In genomic region chr5:140570488-140570887, GRCh38 we compare ENCODE assay signal across 15 cellular contexts. TPM values are rescaled to one million over a fixed set of nuclear protein-coding genes. Genes with fewer than 3 reads are reported as not detected.
DNase-seq lines count a peak whose midpoint lies in the region; ATAC-seq, FAIRE-seq and TF ChIP-seq lines count a peak whose summit lies in the region.
"Had no signal": no experiment of that assay in that cellular context is flagged by ENCODE, and none has a peak within 500 bp of the region (broad histone marks: within the 10 kb centered on the region; RNA-seq: fewer than 3 reads in every experiment).

No MANE protein-coding gene starts in this region.

- H3K27ac Mint-ChIP-seq in activated naive CD8-positive, alpha-beta T cell: peak overlapping the region; percentile 95
- no peak overlapping the region for H3K27ac Mint-ChIP-seq in activated naive CD8-positive, alpha-beta T cell treated with anti-CD3 and anti-CD28 coated beads, Interleukin-2, amount 50 U/mL, for 24 hours
- H3K27ac Mint-ChIP-seq in activated CD4-positive, alpha-beta memory T cell treated with anti-CD3 and anti-CD28 coated beads for 36 hours: peak overlapping the region; percentile 91
- H3K27ac Mint-ChIP-seq in chondrocyte (ENCODE audit: unreplicated experiment): no peak overlapping the region

- no peak for TF ChIP-seq POLR2A in HepG2 (IDR thresholded peaks at IDR 0.05; ENCODE audit: insufficient read depth in 1 of 2, low read depth in 2 of 2, low read length in 2 of 2)

- ATAC-seq in activated naive CD8-positive, alpha-beta T cell treated with anti-CD3 and anti-CD28 coated beads, Interleukin-2, amount 50 U/mL, for 24 hours: no peak
- ATAC-seq in HepG2 (no peak), HG02884 (IDR thresholded peaks at IDR 0.05; ENCODE audit: unreplicated experiment) (no peak)

- TF ChIP-seq CTCF in HepG2 (CRISPR knock-in tag; IDR thresholded peaks at IDR 0.05) (no peak), chondrocyte (IDR thresholded peaks at IDR 0.05) (no peak)

- H3K9me3 ChIP-seq in HepG2 (ENCODE audit: low read length) (no peaks in the 10 kb centered on the region), stomach smooth muscle (ENCODE audit: control insufficient read depth in 2 of 2, low read length in 2 of 2) (no peaks in the 10 kb centered on the region)

- CTCF ChIA-PET in activated CD4-positive, alpha-beta memory T cell treated with anti-CD3 and anti-CD28 coated beads for 36 hours (lab: Charles Lee): interaction anchor here (0.5 to 2.3 kb wide), 4 partner anchors 23 to 149 kb away, joined by 3 to 7 read pairs (median 4); partner anchors contain the start of genes EIF4EBP3, IK and NDUFA2
- CTCF ChIA-PET in HepG2 (lab: Yijun Ruan, JAX; ENCODE audit: low intra/inter-chr PET ratio, low total read pairs): no interaction called here

- H3K27ac ChIP-seq in HepG2 (ENCODE audit: extremely low read length, insufficient read depth, low read length): no peak overlapping the region
- peak overlapping the region; percentile 37 for H3K27ac ChIP-seq in stomach smooth muscle (ENCODE audit: low read length)

- no peak overlapping the region for H3K4me2 ChIP-seq in HepG2 (ENCODE audit: low read depth, low read length)

- no peaks in the 10 kb centered on the region for H3K27me3 Mint-ChIP-seq in activated naive CD8-positive, alpha-beta T cell
- no peaks in the 10 kb centered on the region for H3K27me3 Mint-ChIP-seq in activated naive CD8-positive, alpha-beta T cell treated with anti-CD3 and anti-CD28 coated beads, Interleukin-2, amount 50 U/mL, for 24 hours
- no peaks in the 10 kb centered on the region for H3K27me3 Mint-ChIP-seq in activated CD4-positive, alpha-beta memory T cell treated with anti-CD3 and anti-CD28 coated beads for 36 hours
- H3K27me3 Mint-ChIP-seq in chondrocyte (ENCODE audit: low read depth): no peaks in the 10 kb centered on the region
- H3K27me3 Mint-ChIP-seq: memory B cell; stimulated activated naive CD8-positive, alpha-beta T cell treated with anti-CD3 and anti-CD28 coated beads, Interleukin-15, Interleukin-2, amounts not matched to agents 100 ng/mL and 50 ng/mL, for 24 hours had no signal

- H3K36me3 Mint-ChIP-seq in activated naive CD8-positive, alpha-beta T cell: peaks cover 5% of the 10 kb centered on the region
- H3K36me3 Mint-ChIP-seq in activated naive CD8-positive, alpha-beta T cell treated with anti-CD3 and anti-CD28 coated beads, Interleukin-2, amount 50 U/mL, for 24 hours (ENCODE audit: low read depth): peaks cover 20% of the 10 kb centered on the region
- peaks cover 20% of the 10 kb centered on the region for H3K36me3 Mint-ChIP-seq in activated CD4-positive, alpha-beta memory T cell treated with anti-CD3 and anti-CD28 coated beads for 36 hours
- peaks cover 10% of the 10 kb centered on the region for H3K36me3 Mint-ChIP-seq in chondrocyte (ENCODE audit: low read depth)

- intact Hi-C loops in activated CD4-positive, alpha-beta memory T cell treated with anti-CD3 and anti-CD28 coated beads for 36 hours (cut with micrococcal nuclease): no loop called here
- intact Hi-C loops in HepG2 (cut with micrococcal nuclease; ENCODE audit: unreplicated experiment): no loop called here

- no peaks in the 10 kb centered on the region for H4K20me1 ChIP-seq in HepG2 (ENCODE audit: insufficient read depth, low read length)

- peaks cover 44% of the 10 kb centered on the region for H3K4me1 Mint-ChIP-seq in activated naive CD8-positive, alpha-beta T cell (ENCODE audit: low read depth)
- peaks cover 34% of the 10 kb centered on the region for H3K4me1 Mint-ChIP-seq in activated naive CD8-positive, alpha-beta T cell treated with anti-CD3 and anti-CD28 coated beads, Interleukin-2, amount 50 U/mL, for 24 hours
- peaks cover 47% of the 10 kb centered on the region for H3K4me1 Mint-ChIP-seq in activated CD4-positive, alpha-beta memory T cell treated with anti-CD3 and anti-CD28 coated beads for 36 hours (ENCODE audit: low read depth)
- peaks cover 28% of the 10 kb centered on the region for H3K4me1 Mint-ChIP-seq in chondrocyte (ENCODE audit: low read depth)

- in situ Hi-C loops in HepG2 (cut with HindIII; ENCODE audit: extremely low pct_ligation_motif_present, low pct_unique_long_range_greater_than_20kb): no loop called here

- no peak for FAIRE-seq in HepG2 (lab: Jason Lieb, UNC)
- FAIRE-seq in HTR-8/SVneo (lab: Jason Lieb, UNC): no peak

- H3K4me3 Mint-ChIP-seq in activated naive CD8-positive, alpha-beta T cell: peak overlapping the region; percentile 28
- H3K4me3 Mint-ChIP-seq in activated naive CD8-positive, alpha-beta T cell treated with anti-CD3 and anti-CD28 coated beads, Interleukin-2, amount 50 U/mL, for 24 hours: no peak overlapping the region
- H3K4me3 Mint-ChIP-seq in activated CD4-positive, alpha-beta memory T cell treated with anti-CD3 and anti-CD28 coated beads for 36 hours: no peak overlapping the region
- H3K4me3 Mint-ChIP-seq in chondrocyte (ENCODE audit: unreplicated experiment): no peak overlapping the region
- H3K4me3 Mint-ChIP-seq: memory B cell; stimulated activated naive CD8-positive, alpha-beta T cell treated with anti-CD3 and anti-CD28 coated beads, Interleukin-15, Interleukin-2, amounts not matched to agents 100 ng/mL and 50 ng/mL, for 24 hours had no signal

- 23% methylated on average over 1 of the region's 1 CpG for WGBS in HepG2 (ENCODE audit: low lambda C conversion rate)

- no peak for TF ChIP-seq RAD21 in HepG2 (CRISPR knock-in tag; IDR thresholded peaks at IDR 0.05)

- BruUV-seq in HepG2 (replicated peaks; lab: Mats Ljungman, UMichigan): no TSS peak

- no peak for DNase-seq in activated naive CD8-positive, alpha-beta T cell treated with anti-CD3 and anti-CD28 coated beads, Interleukin-2, amount 50 U/mL, for 24 hours
- no peak for DNase-seq in activated CD4-positive, alpha-beta memory T cell treated with anti-CD3 and anti-CD28 coated beads for 36 hours
- DNase-seq in HepG2 (ENCODE audit: low spot score) (no peak), chondrocyte (ENCODE audit: low spot score) (no peak), HTR-8/SVneo (ENCODE audit: insufficient read length, low spot score) (no peak)
- DNase-seq: DMS79 treated with DMSO at 0.1 percent for 48 hours, HCEC 1CT, IMR-90, NCI-H2171 treated with DMSO at 0.1 percent for 48 hours had no signal

- H3K9ac ChIP-seq in HepG2 (ENCODE audit: insufficient read depth, low read depth, low read length): no peak overlapping the region
- H3K9ac ChIP-seq in stomach smooth muscle (ENCODE audit: low read length in 2 of 2): no peak overlapping the region

- H3K4me1 ChIP-seq in HepG2 (ENCODE audit: insufficient read depth, low read length) (peaks cover 34% of the 10 kb centered on the region), stomach smooth muscle (ENCODE audit: control insufficient read depth, insufficient read depth, low read length) (peaks cover 44% of the 10 kb centered on the region)

- no peak for TF ChIP-seq EP300 in HepG2 (IDR thresholded peaks at IDR 0.05; ENCODE audit: low read depth in 2 of 2, low read length in 2 of 2)
- TF ChIP-seq EP300 in HepG2 (CRISPR knock-in tag; IDR thresholded peaks at IDR 0.05; ENCODE audit: borderline replicate concordance): no peak

- H3K79me2 ChIP-seq in HepG2 (ENCODE audit: insufficient read depth, low read length): no peaks in the 10 kb centered on the region

- no peak overlapping the region for H2AFZ ChIP-seq in HepG2 (ENCODE audit: low read length)

- POLR2A ChIA-PET in activated CD4-positive, alpha-beta memory T cell treated with anti-CD3 and anti-CD28 coated beads for 36 hours (lab: Charles Lee): interaction anchor here (0.8 kb wide), 1 partner anchor 23 kb away, joined by 3 read pairs; the partner anchor contains the start of gene EIF4EBP3
- POLR2A ChIA-PET in HepG2 (lab: Yijun Ruan, JAX): no interaction called here

- no peak overlapping the region for H3K4me3 ChIP-seq in HepG2 (replicated peaks in 1 of 3; ENCODE audit: insufficient read depth in 1 of 3, low read depth in 2 of 3, low read length in 3 of 3)
- no peak overlapping the region for H3K4me3 ChIP-seq in stomach smooth muscle (ENCODE audit: low read length in 2 of 2)
- H3K4me3 ChIP-seq: coronary artery had no signal

- H3K36me3 ChIP-seq in HepG2 (replicated peaks in 1 of 2; ENCODE audit: control insufficient read depth in 1 of 2, insufficient read depth in 2 of 2, low read length in 2 of 2) (no peaks in the 10 kb centered on the region), stomach smooth muscle (ENCODE audit: control insufficient read depth in 2 of 2, insufficient read depth in 2 of 2, low read length in 2 of 2) (peaks cover 23 to 28% of the 10 kb centered on the region in 2 donors)

- no peaks in the 10 kb centered on the region for H3K9me3 Mint-ChIP-seq in activated naive CD8-positive, alpha-beta T cell (ENCODE audit: low read depth)
- no peaks in the 10 kb centered on the region for H3K9me3 Mint-ChIP-seq in activated naive CD8-positive, alpha-beta T cell treated with anti-CD3 and anti-CD28 coated beads, Interleukin-2, amount 50 U/mL, for 24 hours
- H3K9me3 Mint-ChIP-seq in activated CD4-positive, alpha-beta memory T cell treated with anti-CD3 and anti-CD28 coated beads for 36 hours: no peaks in the 10 kb centered on the region
- no peaks in the 10 kb centered on the region for H3K9me3 Mint-ChIP-seq in chondrocyte (ENCODE audit: low read depth)
- H3K9me3 Mint-ChIP-seq: memory B cell; stimulated activated naive CD8-positive, alpha-beta T cell treated with anti-CD3 and anti-CD28 coated beads, Interleukin-15, Interleukin-2, amounts not matched to agents 100 ng/mL and 50 ng/mL, for 24 hours had no signal

- H3K27me3 ChIP-seq in HepG2 (ENCODE audit: control insufficient read depth in 1 of 2, insufficient read depth in 2 of 2, low read length in 2 of 2) (no peaks in the 10 kb centered on the region), stomach smooth muscle (ENCODE audit: control insufficient read depth in 1 of 2, insufficient read depth in 2 of 2, low read length in 2 of 2) (no peaks in the 10 kb centered on the region)

RNA-seq across cellular contexts. Expression of gene SLC35A4, which starts 5.9 kb away (rescaled TPM):
- total RNA-seq in activated CD4-positive, alpha-beta memory T cell treated with anti-CD3 and anti-CD28 coated beads for 36 hours: 10 to 100 TPM; 68.7 to 69.7 TPM
- 0.71 and 0.95 TPM in 2 replicates for total RNA-seq in HepG2 (2016; rRNA removed; fragmentation: Illumina TruSeq; extraction: Trizol)
- 0.18 and 0.20 TPM in 2 replicates for total RNA-seq in HepG2 (2016; cell fraction: cytosol; rRNA removed; fragmentation: Illumina TruSeq; extraction: Trizol; ENCODE audit: low read depth)
- total RNA-seq in HepG2 (2016; cell fraction: insoluble cytoplasmic fraction; rRNA removed; fragmentation: Illumina TruSeq; extraction: Trizol): 0.55 and 1.4 TPM in 2 replicates
- 1.3 TPM in 2 replicates for total RNA-seq in HepG2 (2016; cell fraction: membrane; rRNA removed; fragmentation: Illumina TruSeq; extraction: Trizol)
- 0.50 and 1.2 TPM in 2 replicates for total RNA-seq in HepG2 (2016; cell fraction: nucleus; rRNA removed; fragmentation: Illumina TruSeq; extraction: Trizol)
- 4.0 and 5.0 TPM in 2 replicates for polyA plus RNA-seq in HepG2 (2011; rRNA removed)
- 2.0 and 2.4 TPM in 2 replicates for polyA plus RNA-seq in HepG2 (2011; cell fraction: cytosol; rRNA removed)
- 1.8 and 2.8 TPM in 2 replicates for polyA plus RNA-seq in HepG2 (2011; cell fraction: nucleus; rRNA removed)
- polyA plus RNA-seq in HepG2 (2012): 1.7 and 2.1 TPM in 2 replicates
- polyA plus RNA-seq in HepG2 (2016; cell fraction: cytosol; fragmentation: Illumina TruSeq; extraction: Trizol; ENCODE audit: low read depth): 0.37 and 0.50 TPM in 2 replicates
- polyA plus RNA-seq in HepG2 (2016; cell fraction: insoluble cytoplasmic fraction; fragmentation: Illumina TruSeq; extraction: Trizol; ENCODE audit: low read depth): 1.2 and 1.3 TPM in 2 replicates
- 1.8 TPM in 2 replicates for polyA plus RNA-seq in HepG2 (2016; cell fraction: membrane; fragmentation: Illumina TruSeq; extraction: Trizol; ENCODE audit: low read depth)
- 1.0 and 1.4 TPM in 2 replicates for polyA plus RNA-seq in HepG2 (2016; cell fraction: nucleus; fragmentation: Illumina TruSeq; extraction: Trizol; ENCODE audit: insufficient read depth, low read depth)
- 4.2 and 169 TPM in 2 replicates for polyA minus RNA-seq in HepG2 (2011; rRNA and poly(A)+ RNA removed; ENCODE audit: low replicate concordance)
- 0.79 TPM in 2 replicates for polyA minus RNA-seq in HepG2 (2011; cell fraction: cytosol; rRNA and poly(A)+ RNA removed)
- 1.0 and 1.5 TPM in 2 replicates for polyA minus RNA-seq in HepG2 (2011; cell fraction: nucleus; rRNA and poly(A)+ RNA removed)
- total RNA-seq in chondrocyte: 74.3 to 99.4 TPM (median 79.2 TPM) in 3 replicates

RNA-seq across cellular contexts. Expression of gene APBB3, which starts 6.1 kb away (rescaled TPM):
- 10 to 100 TPM; 16.3 to 16.8 TPM for total RNA-seq in activated CD4-positive, alpha-beta memory T cell treated with anti-CD3 and anti-CD28 coated beads for 36 hours
- total RNA-seq in HepG2 (2016; rRNA removed; fragmentation: Illumina TruSeq; extraction: Trizol): 0.22 and 0.38 TPM in 2 replicates
- not detected in 2 replicates for total RNA-seq in HepG2 (2016; cell fraction: cytosol; rRNA removed; fragmentation: Illumina TruSeq; extraction: Trizol; ENCODE audit: low read depth)
- 0.24 TPM in 1 of 2 replicates, not detected in the other for total RNA-seq in HepG2 (2016; cell fraction: insoluble cytoplasmic fraction; rRNA removed; fragmentation: Illumina TruSeq; extraction: Trizol)
- not detected in 2 replicates for total RNA-seq in HepG2 (2016; cell fraction: membrane; rRNA removed; fragmentation: Illumina TruSeq; extraction: Trizol)
- 0.43 and 0.78 TPM in 2 replicates for total RNA-seq in HepG2 (2016; cell fraction: nucleus; rRNA removed; fragmentation: Illumina TruSeq; extraction: Trizol)
- polyA plus RNA-seq in HepG2 (2011; rRNA removed): 0.78 and 1.4 TPM in 2 replicates
- 0.17 and 0.21 TPM in 2 replicates for polyA plus RNA-seq in HepG2 (2011; cell fraction: cytosol; rRNA removed)
- polyA plus RNA-seq in HepG2 (2011; cell fraction: nucleus; rRNA removed): 9.0 and 9.1 TPM in 2 replicates
- polyA plus RNA-seq in HepG2 (2012): 0.38 and 0.51 TPM in 2 replicates
- polyA plus RNA-seq in HepG2 (2016; cell fraction: cytosol; fragmentation: Illumina TruSeq; extraction: Trizol; ENCODE audit: low read depth): not detected in 2 replicates
- polyA plus RNA-seq in HepG2 (2016; cell fraction: insoluble cytoplasmic fraction; fragmentation: Illumina TruSeq; extraction: Trizol; ENCODE audit: low read depth): not detected in 2 replicates
- polyA plus RNA-seq in HepG2 (2016; cell fraction: membrane; fragmentation: Illumina TruSeq; extraction: Trizol; ENCODE audit: low read depth): not detected in 2 replicates
- polyA plus RNA-seq in HepG2 (2016; cell fraction: nucleus; fragmentation: Illumina TruSeq; extraction: Trizol; ENCODE audit: insufficient read depth, low read depth): 1.9 and 2.0 TPM in 2 replicates
- 0.68 and 26.5 TPM in 2 replicates for polyA minus RNA-seq in HepG2 (2011; rRNA and poly(A)+ RNA removed; ENCODE audit: low replicate concordance)
- 0.70 TPM in 1 of 2 replicates, not detected in the other for polyA minus RNA-seq in HepG2 (2011; cell fraction: cytosol; rRNA and poly(A)+ RNA removed)
- 1.3 and 3.2 TPM in 2 replicates for polyA minus RNA-seq in HepG2 (2011; cell fraction: nucleus; rRNA and poly(A)+ RNA removed)
- 39.0 to 47.0 TPM (median 42.3 TPM) in 3 replicates for total RNA-seq in chondrocyte

RNA-seq across cellular contexts. Expression of gene SRA1, which starts 13.2 kb away (rescaled TPM):
- total RNA-seq in activated CD4-positive, alpha-beta memory T cell treated with anti-CD3 and anti-CD28 coated beads for 36 hours: 10 to 100 TPM; 46.0 to 46.7 TPM
- total RNA-seq in HepG2 (2016; rRNA removed; fragmentation: Illumina TruSeq; extraction: Trizol) (32.8 and 38.1 TPM in 2 replicates), chondrocyte (46.5 to 50.4 TPM (median 50.3 TPM) in 3 replicates)
- 39.0 and 47.9 TPM in 2 replicates for total RNA-seq in HepG2 (2016; cell fraction: cytosol; rRNA removed; fragmentation: Illumina TruSeq; extraction: Trizol; ENCODE audit: low read depth)
- 31.9 and 32.7 TPM in 2 replicates for total RNA-seq in HepG2 (2016; cell fraction: insoluble cytoplasmic fraction; rRNA removed; fragmentation: Illumina TruSeq; extraction: Trizol)
- total RNA-seq in HepG2 (2016; cell fraction: membrane; rRNA removed; fragmentation: Illumina TruSeq; extraction: Trizol): 39.6 and 41.8 TPM in 2 replicates
- total RNA-seq in HepG2 (2016; cell fraction: nucleus; rRNA removed; fragmentation: Illumina TruSeq; extraction: Trizol): 15.1 and 15.3 TPM in 2 replicates
- polyA plus RNA-seq in HepG2 (2011; rRNA removed): 14.2 and 15.6 TPM in 2 replicates
- polyA plus RNA-seq in HepG2 (2011; cell fraction: cytosol; rRNA removed): 16.8 and 19.0 TPM in 2 replicates
- polyA plus RNA-seq in HepG2 (2011; cell fraction: nucleus; rRNA removed): 9.8 and 10.4 TPM in 2 replicates
- 11.6 and 17.9 TPM in 2 replicates for polyA plus RNA-seq in HepG2 (2012)
- 62.2 and 65.0 TPM in 2 replicates for polyA plus RNA-seq in HepG2 (2016; cell fraction: cytosol; fragmentation: Illumina TruSeq; extraction: Trizol; ENCODE audit: low read depth)
- polyA plus RNA-seq in HepG2 (2016; cell fraction: insoluble cytoplasmic fraction; fragmentation: Illumina TruSeq; extraction: Trizol; ENCODE audit: low read depth): 33.8 and 43.4 TPM in 2 replicates
- polyA plus RNA-seq in HepG2 (2016; cell fraction: membrane; fragmentation: Illumina TruSeq; extraction: Trizol; ENCODE audit: low read depth): 38.5 and 50.1 TPM in 2 replicates
- polyA plus RNA-seq in HepG2 (2016; cell fraction: nucleus; fragmentation: Illumina TruSeq; extraction: Trizol; ENCODE audit: insufficient read depth, low read depth): 26.2 and 27.3 TPM in 2 replicates
- 8.3 and 20.3 TPM in 2 replicates for polyA minus RNA-seq in HepG2 (2011; rRNA and poly(A)+ RNA removed; ENCODE audit: low replicate concordance)
- polyA minus RNA-seq in HepG2 (2011; cell fraction: cytosol; rRNA and poly(A)+ RNA removed): 8.6 and 9.0 TPM in 2 replicates
- polyA minus RNA-seq in HepG2 (2011; cell fraction: nucleus; rRNA and poly(A)+ RNA removed): 10.8 and 11.3 TPM in 2 replicates

RNA-seq across cellular contexts. Expression of gene EIF4EBP3, which starts 23.0 kb away (rescaled TPM):
- total RNA-seq in activated CD4-positive, alpha-beta memory T cell treated with anti-CD3 and anti-CD28 coated beads for 36 hours: 10 to 100 TPM; 15.7 to 16.6 TPM
- 1.7 and 1.9 TPM in 2 replicates for total RNA-seq in HepG2 (2016; rRNA removed; fragmentation: Illumina TruSeq; extraction: Trizol)
- 0.91 and 1.5 TPM in 2 replicates for total RNA-seq in HepG2 (2016; cell fraction: cytosol; rRNA removed; fragmentation: Illumina TruSeq; extraction: Trizol; ENCODE audit: low read depth)
- total RNA-seq in HepG2 (2016; cell fraction: insoluble cytoplasmic fraction; rRNA removed; fragmentation: Illumina TruSeq; extraction: Trizol): 0.37 and 1.7 TPM in 2 replicates
- 1.1 and 1.7 TPM in 2 replicates for total RNA-seq in HepG2 (2016; cell fraction: membrane; rRNA removed; fragmentation: Illumina TruSeq; extraction: Trizol)
- total RNA-seq in HepG2 (2016; cell fraction: nucleus; rRNA removed; fragmentation: Illumina TruSeq; extraction: Trizol): not detected in 2 replicates
- polyA plus RNA-seq in HepG2 (2011; rRNA removed): 0.31 and 0.61 TPM in 2 replicates
- polyA plus RNA-seq in HepG2 (2011; cell fraction: cytosol; rRNA removed): 0.54 and 0.85 TPM in 2 replicates
- 1.5 and 2.3 TPM in 2 replicates for polyA plus RNA-seq in HepG2 (2011; cell fraction: nucleus; rRNA removed)
- polyA plus RNA-seq in HepG2 (2012): 1.8 and 6.3 TPM in 2 replicates
- polyA plus RNA-seq in HepG2 (2016; cell fraction: cytosol; fragmentation: Illumina TruSeq; extraction: Trizol; ENCODE audit: low read depth): 1.5 TPM in 2 replicates
- polyA plus RNA-seq in HepG2 (2016; cell fraction: insoluble cytoplasmic fraction; fragmentation: Illumina TruSeq; extraction: Trizol; ENCODE audit: low read depth): 0.44 and 2.1 TPM in 2 replicates
- 2.5 and 3.0 TPM in 2 replicates for polyA plus RNA-seq in HepG2 (2016; cell fraction: membrane; fragmentation: Illumina TruSeq; extraction: Trizol; ENCODE audit: low read depth)
- polyA plus RNA-seq in HepG2 (2016; cell fraction: nucleus; fragmentation: Illumina TruSeq; extraction: Trizol; ENCODE audit: insufficient read depth, low read depth): 9.1 and 9.5 TPM in 2 replicates
- polyA minus RNA-seq in HepG2 (2011; rRNA and poly(A)+ RNA removed; ENCODE audit: low replicate concordance): 2.0 TPM in 1 of 2 replicates, not detected in the other
- polyA minus RNA-seq in HepG2 (2011; cell fraction: cytosol; rRNA and poly(A)+ RNA removed): 1.1 and 1.2 TPM in 2 replicates
- not detected in 2 replicates for polyA minus RNA-seq in HepG2 (2011; cell fraction: nucleus; rRNA and poly(A)+ RNA removed)
- total RNA-seq in chondrocyte: 5.6 to 6.2 TPM (median 6.0 TPM) in 3 replicates

Comparison
In these comparisons a context has a peak if more than half of its experiments do, and no peak if none do; other contexts are left out.
1. H3K27ac Mint-ChIP-seq: peak in activated naive CD8-positive, alpha-beta T cell (single experiment) and activated CD4-positive, alpha-beta memory T cell treated with anti-CD3 and anti-CD28 coated beads for 36 hours (single experiment); none in activated naive CD8-positive, alpha-beta T cell treated with anti-CD3 and anti-CD28 coated beads, Interleukin-2, amount 50 U/mL, for 24 hours (single experiment) and chondrocyte (single experiment).
2. RNA of gene SLC35A4, which starts 5.9 kb away (total RNA-seq): 74.3 to 99.4 TPM in chondrocyte and 68.7 to 69.7 TPM in activated CD4-positive, alpha-beta memory T cell treated with anti-CD3 and anti-CD28 coated beads for 36 hours; 0.18 to 1.4 TPM in HepG2; every median in the first group is over 10 times any median in the second.
3. RNA of gene APBB3, which starts 6.1 kb away (total RNA-seq): 39.0 to 47.0 TPM in chondrocyte and 16.3 to 16.8 TPM in activated CD4-positive, alpha-beta memory T cell treated with anti-CD3 and anti-CD28 coated beads for 36 hours; 0.22 to 0.78 TPM in HepG2; every median in the first group is over 4 times any median in the second.